Comparison of ENCODE assay signal across 8 cellular contexts in genomic region chrX:51802917-51803688, GRCh38. TPM values are rescaled to one million over a fixed set of nuclear protein-coding genes. Genes with fewer than 3 reads are reported as not detected.
DNase-seq lines count a peak whose midpoint lies in the region; ATAC-seq and TF ChIP-seq lines count a peak whose summit lies in the region.

No MANE protein-coding gene starts in this region.

- DNase-seq in GM13977 (ENCODE audit: low spot score) (peak; percentile 37), NCI-H2107 treated with DMSO at 0.1 percent for 48 hours (lab: John Stamatoyannopoulos, UW; ENCODE audit: unreplicated experiment) (peak; percentile 74), choroid plexus epithelial cell (ENCODE audit: low read depth) (peak; percentile 72), left lobe of liver (ENCODE audit: low spot score) (peak; percentile 58), UCSD-AML1 (lab: John Stamatoyannopoulos, UW; ENCODE audit: unreplicated experiment) (no peak)
- peak; percentile 23 to 33 for DNase-seq in stimulated activated CD4-positive, alpha-beta T cell treated with anti-CD3 and anti-CD28 coated beads, Interleukin-2, amount 100 ng/mL, for 48 hours

- peak overlapping the region; percentile 73 for H3K4me3 ChIP-seq in choroid plexus epithelial cell (ENCODE audit: low read depth, low read length)

- in situ Hi-C loops in GM13977 (cut with MboI; ENCODE audit: low pct_unique_long_range_greater_than_20kb, low sequenced_read_pairs, unreplicated experiment): no loop called here

- peak; percentile 86 for ATAC-seq in HG02840 (IDR thresholded peaks at IDR 0.05; ENCODE audit: low FRiP score, unreplicated experiment)
- ATAC-seq in activated CD4-positive, CD25-positive, alpha-beta regulatory T cell treated with anti-CD3 and anti-CD28 coated beads, Interleukin-2, amount 50 U/mL, for 24 hours: peak; percentile 79 to 91
- ATAC-seq in left lobe of liver: peak; percentile 97

- TF ChIP-seq CTCF in GM13977 (IDR thresholded peaks at IDR 0.05; ENCODE audit: extremely low read depth, insufficient read depth, missing control alignments) (peak; percentile 51), choroid plexus epithelial cell (conservative IDR thresholded peaks at IDR 0.05; ENCODE audit: low read depth, low read length) (peak; percentile 17)

RNA-seq across cellular contexts. Expression of gene GSPT2, which starts 59.9 kb away (rescaled TPM):
- 8.6 TPM for total RNA-seq in left lobe of liver
